Comparison of ENCODE assay signal across 8 cellular contexts in the genomic region with DNA sequence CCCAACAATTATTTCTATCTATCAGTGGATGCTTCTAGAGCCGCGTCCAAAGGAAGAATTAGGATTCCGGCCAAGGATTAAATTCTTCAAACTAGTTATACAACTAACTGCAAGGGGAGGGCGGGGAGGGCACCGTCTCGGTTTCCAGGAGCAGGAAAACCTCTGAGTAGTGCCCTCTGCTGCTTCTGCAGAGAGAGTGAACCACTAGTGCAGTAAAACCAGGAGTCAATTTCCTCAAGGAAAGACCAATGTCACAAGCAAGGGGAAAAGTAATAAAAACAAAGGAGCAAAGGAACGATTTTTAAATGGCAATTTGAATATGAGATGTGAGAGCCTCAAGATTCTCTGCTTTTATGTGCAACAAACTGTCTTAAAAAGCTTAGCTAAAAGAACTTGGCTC. TPM values are rescaled to one million over a fixed set of nuclear protein-coding genes. Genes with fewer than 3 reads are reported as not detected.
DNase-seq lines count a peak whose midpoint lies in the region; ATAC-seq and TF ChIP-seq lines count a peak whose summit lies in the region.

No MANE protein-coding gene starts in this region.

- no peak overlapping the region for H3K4me3 Mint-ChIP-seq in activated CD4-positive, alpha-beta memory T cell treated with anti-CD3 and anti-CD28 coated beads, Interleukin-2, amount 10 ng/mL, durations not matched to agents 7 days and 5 days

- H3K9ac ChIP-seq in DND-41 (ENCODE audit: low read depth, low read length), result no peak overlapping the region
- H3K9ac ChIP-seq in PC-3 (ENCODE audit: low read length), result no peak overlapping the region
- no peak overlapping the region for H3K9ac ChIP-seq in fibroblast of lung (ENCODE audit: insufficient read depth, low read length)

- no peaks in the 10 kb centered on the region for H3K9me3 Mint-ChIP-seq in activated CD4-positive, alpha-beta memory T cell treated with anti-CD3 and anti-CD28 coated beads, Interleukin-2, amount 10 ng/mL, durations not matched to agents 7 days and 5 days

- CTCF ChIA-PET in PC-3 (lab: Charles Lee), result no interaction called here
- CTCF ChIA-PET in activated CD4-positive, alpha-beta memory T cell treated with anti-CD3 and anti-CD28 coated beads, Interleukin-2, amount 10 ng/mL, durations not matched to agents 7 days and 5 days (lab: Charles Lee), result interaction anchor here (0.7 to 4.6 kb wide), 6 partner anchors 9 to 387 kb away, joined by 3 to 28 read pairs (median 6); partner anchors contain the start of gene UBE2J1

- peaks cover 31% of the 10 kb centered on the region for H3K4me1 Mint-ChIP-seq in activated CD4-positive, alpha-beta memory T cell treated with anti-CD3 and anti-CD28 coated beads, Interleukin-2, amount 10 ng/mL, durations not matched to agents 7 days and 5 days

- TF ChIP-seq POLR2A in ovary (IDR thresholded peaks at IDR 0.05), result no peak

- TF ChIP-seq CTCF in DND-41 (IDR thresholded peaks at IDR 0.05; ENCODE audit: borderline replicate concordance, extremely low read depth, low read length, poor library complexity, severe bottlenecking), result no peak
- peak; percentile 52 for TF ChIP-seq CTCF in PC-3 (conservative IDR thresholded peaks at IDR 0.05; ENCODE audit: low read depth, low read length)
- TF ChIP-seq CTCF in fibroblast of lung (conservative IDR thresholded peaks at IDR 0.05 in 1 of 2, IDR thresholded peaks at IDR 0.05 in 1 of 2; ENCODE audit: low read depth in 1 of 2, low read length in 2 of 2), result peak; percentile 52 to 60
- peak; percentile 15 to 45 (median 31) for TF ChIP-seq CTCF in ovary (IDR thresholded peaks at IDR 0.05)

- H3K9me2 ChIP-seq in PC-3 (replicated peaks; ENCODE audit: low read length), result no peaks in the 10 kb centered on the region

- DNase-seq in DND-41, result no peak
- peak; percentile 72 for DNase-seq in PC-3
- DNase-seq in fibroblast of lung (ENCODE audit: low read depth in 2 of 2), result peak; percentile 59
- DNase-seq in ovary, result peak; percentile 59 to 76 (median 71)
- DNase-seq in activated CD4-positive, alpha-beta memory T cell treated with anti-CD3 and anti-CD28 coated beads, Interleukin-2, amount 10 ng/mL, durations not matched to agents 7 days and 5 days, result no peak
- DNase-seq in KG1 (lab: John Stamatoyannopoulos, UW), result no peak
- DNase-seq in NCI-H146 (lab: John Stamatoyannopoulos, UW), result no peak

- no peaks in the 10 kb centered on the region for H3K27me3 ChIP-seq in DND-41 (ENCODE audit: insufficient read depth, low read length, poor library complexity)
- H3K27me3 ChIP-seq in PC-3 (ENCODE audit: low read length), result no peaks in the 10 kb centered on the region
- H3K27me3 ChIP-seq in fibroblast of lung (ENCODE audit: control insufficient read depth, insufficient read depth, low read length), result no peaks in the 10 kb centered on the region
- H3K27me3 ChIP-seq in ovary, result no peaks in the 10 kb centered on the region

- intact Hi-C loops in PC-3 (cut with micrococcal nuclease) (loop anchor here (1.0 kb wide), 2 partner anchors 247 to 387 kb away; no protein-coding TSS in a partner anchor), ovary (cut with DNase I) (loop anchor here in 2 of 4 donors (5.0 to 10.0 kb wide), 2 partner anchors 54 to 387 kb away; partner anchors contain the start of gene GABRR2 (in 1 of the 2))

- no peaks in the 10 kb centered on the region for H3K9me3 ChIP-seq in DND-41 (ENCODE audit: insufficient read depth, low read length, severe bottlenecking)
- no peaks in the 10 kb centered on the region for H3K9me3 ChIP-seq in PC-3 (ENCODE audit: low read length)
- no peaks in the 10 kb centered on the region for H3K9me3 ChIP-seq in fibroblast of lung (ENCODE audit: control insufficient read depth, insufficient read depth, low read depth, low read length)
- no peaks in the 10 kb centered on the region for H3K9me3 ChIP-seq in ovary

- H2AFZ ChIP-seq in DND-41 (ENCODE audit: low read depth, low read length), result no peak overlapping the region
- no peak overlapping the region for H2AFZ ChIP-seq in PC-3 (ENCODE audit: low read length)
- H2AFZ ChIP-seq in fibroblast of lung (ENCODE audit: low read length), result no peak overlapping the region

- no peak overlapping the region for H3K4me2 ChIP-seq in DND-41 (ENCODE audit: insufficient read depth, low read length)
- H3K4me2 ChIP-seq in PC-3 (ENCODE audit: low read length), result no peak overlapping the region
- H3K4me2 ChIP-seq in fibroblast of lung (ENCODE audit: extremely low read depth, insufficient read depth, low read length), result no peak overlapping the region

- H3K36me3 ChIP-seq in DND-41 (ENCODE audit: insufficient read depth, low read length) (peaks cover 31% of the 10 kb centered on the region), PC-3 (ENCODE audit: low read depth, low read length) (no peaks in the 10 kb centered on the region; the same call in 1 of the 2 replicates), fibroblast of lung (ENCODE audit: control insufficient read depth, insufficient read depth, low read length) (no peaks in the 10 kb centered on the region), ovary (no peaks in the 10 kb centered on the region)

- no peak for TF ChIP-seq EP300 in ovary (IDR thresholded peaks at IDR 0.05)

- H3K27ac ChIP-seq in DND-41 (ENCODE audit: low read length), result peak overlapping the region; percentile 14; the same call in 1 of the 2 replicates
- no peak overlapping the region for H3K27ac ChIP-seq in PC-3 (ENCODE audit: low read length)
- no peak overlapping the region for H3K27ac ChIP-seq in fibroblast of lung (ENCODE audit: insufficient read depth, low read length)
- no peak overlapping the region for H3K27ac ChIP-seq in ovary

- H3K79me2 ChIP-seq in DND-41 (ENCODE audit: insufficient read depth, low read length) (no peaks in the 10 kb centered on the region), PC-3 (ENCODE audit: low read length) (no peaks in the 10 kb centered on the region), fibroblast of lung (ENCODE audit: control insufficient read depth, insufficient read depth, low read length) (no peaks in the 10 kb centered on the region)

- no peaks in the 10 kb centered on the region for H3K36me3 Mint-ChIP-seq in activated CD4-positive, alpha-beta memory T cell treated with anti-CD3 and anti-CD28 coated beads, Interleukin-2, amount 10 ng/mL, durations not matched to agents 7 days and 5 days (ENCODE audit: low read depth)

- POLR2A ChIA-PET in PC-3 (lab: Charles Lee; ENCODE audit: unreplicated experiment), result no interaction called here
- POLR2A ChIA-PET in activated CD4-positive, alpha-beta memory T cell treated with anti-CD3 and anti-CD28 coated beads, Interleukin-2, amount 10 ng/mL, durations not matched to agents 7 days and 5 days (lab: Charles Lee), result no interaction called here

- no peaks in the 10 kb centered on the region for H3K27me3 Mint-ChIP-seq in activated CD4-positive, alpha-beta memory T cell treated with anti-CD3 and anti-CD28 coated beads, Interleukin-2, amount 10 ng/mL, durations not matched to agents 7 days and 5 days

- ATAC-seq in DND-41 (ENCODE audit: insufficient read depth, low read depth) (no peak), PC-3 (peak; percentile 84), HG03442 (IDR thresholded peaks at IDR 0.05; ENCODE audit: unreplicated experiment) (no peak)

- H3F3A ChIP-seq in PC-3 (ENCODE audit: low read length, unreplicated experiment), result no peaks in the 10 kb centered on the region

- no peak overlapping the region for H3K27ac Mint-ChIP-seq in activated CD4-positive, alpha-beta memory T cell treated with anti-CD3 and anti-CD28 coated beads, Interleukin-2, amount 10 ng/mL, durations not matched to agents 7 days and 5 days

- H4K20me1 ChIP-seq in DND-41 (ENCODE audit: insufficient read depth, low read length) (no peaks in the 10 kb centered on the region), PC-3 (ENCODE audit: low read length) (no peaks in the 10 kb centered on the region), fibroblast of lung (ENCODE audit: control insufficient read depth, extremely low read depth, insufficient read depth, low read length) (no peaks in the 10 kb centered on the region)

- WGBS in ovary, 3 donors, result 0 to 4% (median 3%) methylated on average over 7 of the region's 7 CpGs

- no TSS peak for BruUV-seq in PC-3 (replicated peaks; lab: Mats Ljungman, UMichigan)

- H3K4me1 ChIP-seq in DND-41 (ENCODE audit: insufficient read depth, low read length) (peaks cover 31% of the 10 kb centered on the region), PC-3 (ENCODE audit: insufficient read depth, low read length) (peaks cover 5% of the 10 kb centered on the region), fibroblast of lung (ENCODE audit: control insufficient read depth, extremely low read depth, insufficient read depth, low read length) (peaks cover 2% of the 10 kb centered on the region), ovary (ENCODE audit: insufficient read depth) (peaks cover 1% of the 10 kb centered on the region)

- H3K4me3 ChIP-seq in DND-41 (ENCODE audit: low read depth in 1 of 2, low read length in 2 of 2), result no peak overlapping the region
- no peak overlapping the region for H3K4me3 ChIP-seq in PC-3 (ENCODE audit: low read length)
- no peak overlapping the region for H3K4me3 ChIP-seq in fibroblast of lung (replicated peaks in 1 of 4; ENCODE audit: control extremely low read depth in 1 of 4, insufficient read depth in 1 of 4, low read depth in 3 of 4, low read length in 4 of 4)
- no peak overlapping the region for H3K4me3 ChIP-seq in ovary

RNA-seq across cellular contexts. Expression of gene UBE2J1, which starts 16.5 kb away (rescaled TPM):
- 22.4 and 23.2 TPM in 2 replicates for total RNA-seq in PC-3 (2014; rRNA removed)
- 22.6 and 27.6 TPM in 2 replicates for total RNA-seq in fibroblast of lung
- 45.1 and 53.6 TPM in 2 replicates for polyA plus RNA-seq in fibroblast of lung
- 30.7 and 35.1 TPM in 2 replicates for polyA plus RNA-seq in fibroblast of lung (2012)
- polyA minus RNA-seq in fibroblast of lung (ENCODE audit: low replicate concordance), result 7.5 and 8.2 TPM in 2 replicates
- total RNA-seq in ovary, result 10 to 100 TPM; 25.3 to 48.6 (median 35.8) TPM
- polyA plus RNA-seq in ovary, result 10 to 100 TPM; 21.6 to 40.6 TPM
- total RNA-seq in activated CD4-positive, alpha-beta memory T cell treated with anti-CD3 and anti-CD28 coated beads, Interleukin-2, amount 10 ng/mL, durations not matched to agents 7 days and 5 days, result 10 to 100 TPM; 36.9 to 37.2 TPM

RNA-seq across cellular contexts. Expression of gene RRAGD, which starts 43.1 kb away (rescaled TPM):
- total RNA-seq in PC-3 (2014; rRNA removed) (0.35 and 0.62 TPM in 2 replicates), fibroblast of lung (1.8 TPM in 2 replicates), ovary (10 to 100 TPM in 1 of 7 donors, 1 to 10 TPM in 6; 3.1 to 12.9 (median 7.9) TPM)
- polyA plus RNA-seq in fibroblast of lung (0.07 and 0.08 TPM in 2 replicates), ovary (1 to 10 TPM in 1 of 2 donors, under 1 TPM in 1; 0.71 to 9.0 TPM)
- polyA plus RNA-seq in fibroblast of lung (2012), result 0.23 TPM in 1 of 2 replicates, not detected in the other
- polyA minus RNA-seq in fibroblast of lung (ENCODE audit: low replicate concordance), result not detected in 2 replicates
- total RNA-seq in activated CD4-positive, alpha-beta memory T cell treated with anti-CD3 and anti-CD28 coated beads, Interleukin-2, amount 10 ng/mL, durations not matched to agents 7 days and 5 days, result 10 to 100 TPM; 11.3 to 11.6 TPM

RNA-seq across cellular contexts. Expression of gene GABRR2, which starts 53.9 kb away (rescaled TPM):
- 0.23 and 0.36 TPM in 2 replicates for total RNA-seq in PC-3 (2014; rRNA removed)
- total RNA-seq in fibroblast of lung, result 0.17 and 0.26 TPM in 2 replicates
- 0.05 TPM in 2 replicates for polyA plus RNA-seq in fibroblast of lung
- 0.07 TPM in 1 of 2 replicates, not detected in the other for polyA plus RNA-seq in fibroblast of lung (2012)
- not detected in 2 replicates for polyA minus RNA-seq in fibroblast of lung (ENCODE audit: low replicate concordance)
- 1 to 10 TPM in 1 of 7 donors, under 1 TPM in 5, not detected in 1; 0.24 to 1.1 (median 0.52) TPM for total RNA-seq in ovary
- under 1 TPM; 0.24 to 0.70 TPM for polyA plus RNA-seq in ovary
- under 1 TPM; 0.70 to 0.78 TPM for total RNA-seq in activated CD4-positive, alpha-beta memory T cell treated with anti-CD3 and anti-CD28 coated beads, Interleukin-2, amount 10 ng/mL, durations not matched to agents 7 days and 5 days

Comparison
In these comparisons a context has a peak if more than half of its experiments do, and no peak if none do; other contexts are left out.
1. DNase-seq: peak in PC-3 (single experiment), fibroblast of lung (2 of 2) and ovary (5 of 5); none in DND-41 (single experiment), activated CD4-positive, alpha-beta memory T cell treated with anti-CD3 and anti-CD28 coated beads, Interleukin-2, amount 10 ng/mL, durations not matched to agents 7 days and 5 days (single experiment), KG1 (single experiment) and NCI-H146 (single experiment).